In the genomic region with DNA sequence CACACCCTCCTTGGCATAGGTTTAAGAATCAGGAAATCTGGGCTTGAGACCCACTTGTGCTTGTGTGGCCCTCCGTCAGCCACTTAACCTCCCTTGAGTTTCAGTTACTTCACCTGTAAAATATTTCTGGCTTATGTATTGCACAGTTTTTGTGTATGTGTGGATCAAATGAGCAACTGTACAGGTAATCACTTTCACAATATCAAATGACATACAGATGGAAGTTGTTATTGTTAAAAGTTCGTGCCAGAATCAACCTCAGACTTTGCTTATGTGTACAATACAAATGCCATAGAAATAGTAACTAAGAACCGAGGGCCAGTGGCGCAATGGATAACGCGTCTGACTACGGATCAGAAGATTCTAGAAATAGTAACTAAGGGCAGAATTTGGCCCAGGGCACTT, we compare ENCODE assay signal across 1 cellular context.
A peak's percentile ranks its signal among the peaks of the same experiment; 100 is the strongest.
TF ChIP-seq lines count a peak whose summit lies in the region.

No MANE protein-coding gene starts in this region.

TF ChIP-seq in K562, 482 proteins besides CTCF, POLR2A, EP300 and RAD21 (continued from another document):
- TF ChIP-seq ZNF592 (IDR thresholded peaks at IDR 0.05) (0 out of 2 replicates have a peak, but pooled peaks have one; percentile 15), PRPF4 (IDR thresholded peaks at IDR 0.05; ENCODE audit: insufficient read depth, low read depth, low read length, poor library complexity, severe bottlenecking) (no peak), HMBOX1 (IDR thresholded peaks at IDR 0.05) (0 out of 2 replicates have a peak, but pooled peaks have one; percentile 3), HNRNPLL (IDR thresholded peaks at IDR 0.05; ENCODE audit: low read depth, low read length, poor library complexity, severe bottlenecking) (peak; percentile 47), MGA (IDR thresholded peaks at IDR 0.05) (no peak), HMG20A (CRISPR knock-in tag; conservative IDR thresholded peaks at IDR 0.05) (no peak), CXXC5 (CRISPR knock-in tag; IDR thresholded peaks at IDR 0.05) (peak; percentile 32; the same call in 1 of the 2 replicates), RFX1 (IDR thresholded peaks at IDR 0.05) (peak; percentile 37)
